Comparison of ENCODE assay signal across 8 cellular contexts in genomic region chr15:75201609-75202250, GRCh38. TPM values are rescaled to one million over a fixed set of nuclear protein-coding genes. Genes with fewer than 3 reads are reported as not detected.
DNase-seq lines count a peak whose midpoint lies in the region; ATAC-seq and TF ChIP-seq lines count a peak whose summit lies in the region.

C15orf39 (plus strand) TSS chr15:75201882; CDS start chr15:75206049, 4,167 bp downstream.

- H3K4me1 ChIP-seq in left lung, result peaks cover 21 to 61% of the 10 kb centered on the region in 2 donors

- H3K9me3 ChIP-seq in left lung, result no peaks in the 10 kb centered on the region

- ATAC-seq in GM18498 (IDR thresholded peaks at IDR 0.05; ENCODE audit: unreplicated experiment) (peak; percentile 53), HG02943 (IDR thresholded peaks at IDR 0.05; ENCODE audit: low read depth, unreplicated experiment) (peak; percentile 36), left lung (peak; percentile 79)

- peak; percentile 97 to 98 for TF ChIP-seq CTCF in left lung (IDR thresholded peaks at IDR 0.05)

- no peaks in the 10 kb centered on the region for H3K27me3 ChIP-seq in left lung

- H3K36me3 ChIP-seq in left lung, result peaks cover 0 to 11% of the 10 kb centered on the region in 2 donors

- intact Hi-C loops in left lung (cut with DNase I), result loop anchor here in 1 of 2 donors (10.0 kb wide), 1 partner anchor 167 kb away; no protein-coding TSS in a partner anchor

- peak within 1 kb of the TSS; percentile 93 to 98 for H3K27ac ChIP-seq in left lung

- DNase-seq in A172 (ENCODE audit: low spot score), result peak; percentile 26
- DNase-seq in NCI-H345 treated with DMSO at 0.1 percent for 48 hours (lab: John Stamatoyannopoulos, UW; ENCODE audit: unreplicated experiment), result peak; percentile 10
- peak; percentile 69 for DNase-seq in activated CD4-positive, alpha-beta T cell treated with anti-CD3 and anti-CD28 coated beads, Interleukin-2, amount 50 U/mL, for 1 hour
- peak; percentile 49 for DNase-seq in dedifferentiated amniotic fluid mesenchymal stem cell (ENCODE audit: extremely low spot score)
- DNase-seq in left lung, result peak; percentile 76 to 94
- DNase-seq in stimulated activated CD4-positive, alpha-beta T cell treated with anti-CD3 and anti-CD28 coated beads, Interleukin-4, amount 100 ng/mL, for 24 hours, result peak; percentile 70

- peak within 1 kb of the TSS; percentile 97 to 100 for H3K4me3 ChIP-seq in left lung

RNA-seq across cellular contexts. Expression of gene C15orf39, which starts in this region (rescaled TPM):
- total RNA-seq in A172 (2014; rRNA removed; shearing (Covaris generic)), result 2.3 and 2.7 TPM in 2 replicates
- total RNA-seq in left lung, result 10 to 100 TPM; 19.9 to 35.7 TPM

Comparison
In these comparisons a context has a peak if more than half of its experiments do, and no peak if none do; other contexts are left out.
1. Peak in every context shown above with its lines: DNase-seq, ATAC-seq, H3K4me3 ChIP-seq and H3K27ac ChIP-seq.
2. DNase-seq: peak in every context shown above with its lines; median percentile 85 in left lung; 70 in stimulated activated CD4-positive, alpha-beta T cell treated with anti-CD3 and anti-CD28 coated beads, Interleukin-4, amount 100 ng/mL, for 24 hours; 69 in activated CD4-positive, alpha-beta T cell treated with anti-CD3 and anti-CD28 coated beads, Interleukin-2, amount 50 U/mL, for 1 hour; 49 in dedifferentiated amniotic fluid mesenchymal stem cell; 26 in A172; 10 in NCI-H345 treated with DMSO at 0.1 percent for 48 hours.